11 cellular contexts compared by ENCODE assay signal in the genomic region with DNA sequence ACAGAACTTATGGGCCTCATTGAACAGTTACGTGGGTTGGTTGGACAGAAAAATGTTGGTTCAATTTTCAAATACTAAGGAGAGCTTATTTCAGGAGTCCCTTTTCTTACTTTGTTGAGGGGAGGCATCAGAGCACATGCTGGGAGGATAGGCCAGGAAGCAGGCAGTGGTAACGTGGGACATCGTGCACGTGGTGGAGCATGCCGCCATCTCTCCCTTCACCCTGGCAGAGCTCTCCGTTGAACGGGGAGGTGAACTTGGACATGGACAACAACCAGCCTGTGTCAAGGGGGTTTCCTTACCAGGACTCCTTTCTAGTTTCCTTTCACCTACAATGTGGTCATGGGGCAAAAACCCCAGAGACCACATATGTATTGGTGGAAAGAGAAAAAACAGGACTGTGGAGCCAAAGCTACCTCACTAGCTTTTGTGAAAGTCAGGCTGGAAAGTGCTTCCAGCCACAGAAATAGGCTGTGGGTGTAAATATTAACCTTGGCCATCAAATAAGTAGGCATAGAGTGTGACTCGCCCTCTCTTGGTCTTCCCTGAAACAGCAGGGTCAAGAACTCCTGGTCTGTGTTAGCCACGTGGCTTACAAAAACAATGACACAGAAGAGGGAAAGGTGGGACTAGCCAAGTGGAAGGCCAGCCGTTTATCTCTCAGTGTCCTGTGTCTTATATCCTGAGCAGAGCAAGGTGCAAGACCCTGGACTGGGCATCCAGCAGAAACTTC. TPM values are rescaled to one million over a fixed set of nuclear protein-coding genes. Genes with fewer than 3 reads are reported as not detected.
A peak's percentile ranks its signal among the peaks of the same experiment; 100 is the strongest.
DNase-seq lines count a peak whose midpoint lies in the region; ATAC-seq and TF ChIP-seq lines count a peak whose summit lies in the region.
"Had no signal": no experiment of that assay in that cellular context is flagged by ENCODE, and none has a peak within 500 bp of the region (broad histone marks: within the 10 kb centered on the region; RNA-seq: fewer than 3 reads in every experiment).

No MANE protein-coding gene starts in this region.

- POLR2A ChIA-PET in WTC11 (lab: Charles Lee): interaction anchor here (0.7 kb wide), 1 partner anchor 171 kb away, joined by 3 read pairs; no protein-coding TSS in a partner anchor

- DNase-seq in activated T-cell treated with anti-CD3 and anti-CD28 coated beads, Interleukin-2, amount 50 U/mL, for 72 hours: no peak
- no peak for DNase-seq in activated T-cell treated with anti-CD3 and anti-CD28 coated beads, Interleukin-2, amount 50 U/mL, for 1 hour
- DNase-seq in WTC11 (ENCODE audit: low spot score) (no peak), fibroblast of the aortic adventitia (ENCODE audit: low read depth) (peak; percentile 70), NCI-H82 treated with DMSO at 0.1 percent for 48 hours (lab: John Stamatoyannopoulos, UW; ENCODE audit: unreplicated experiment) (no peak), NAMALWA (ENCODE audit: low spot score) (no peak)
- DNase-seq: activated T-cell treated with anti-CD3 and anti-CD28 coated beads, Interleukin-2, amount 50 U/mL, for 4 hours; stimulated activated CD4-positive, alpha-beta T cell treated with anti-CD3 and anti-CD28 coated beads, Interleukin-15, amount 100 ng/mL, for 24 hours had no signal

- peak; percentile 54 to 70 for ATAC-seq in activated T-cell treated with anti-CD3 and anti-CD28 coated beads, Interleukin-2, amount 50 U/mL, for 72 hours (replicated peaks in 1 of 2)
- ATAC-seq in WTC11: no peak
- no peak for ATAC-seq in HG03159 (IDR thresholded peaks at IDR 0.05; ENCODE audit: unreplicated experiment)

- H3K9me3 Mint-ChIP-seq in activated T-cell treated with anti-CD3 and anti-CD28 coated beads, Interleukin-2, amount 50 U/mL, for 72 hours: no peaks in the 10 kb centered on the region
- no peaks in the 10 kb centered on the region for H3K9me3 Mint-ChIP-seq in WTC11
- H3K9me3 Mint-ChIP-seq in stimulated activated naive CD8-positive, alpha-beta T cell treated with anti-CD3 and anti-CD28 coated beads, Interleukin-15, Interleukin-2, amounts not matched to agents 100 ng/mL and 50 ng/mL, for 24 hours: no peaks in the 10 kb centered on the region
- H3K9me3 Mint-ChIP-seq: activated T-cell treated with anti-CD3 and anti-CD28 coated beads, Interleukin-2, amount 50 U/mL, for 4 hours had no signal

- CTCF ChIA-PET in WTC11 (lab: Charles Lee): interaction anchor here (0.5 to 4.1 kb wide), 3 partner anchors 21 to 101 kb away, joined by 3 to 15 read pairs (median 3); no protein-coding TSS in a partner anchor

- H3K4me1 Mint-ChIP-seq in activated T-cell treated with anti-CD3 and anti-CD28 coated beads, Interleukin-2, amount 50 U/mL, for 72 hours (ENCODE audit: low read depth): peaks cover 18% of the 10 kb centered on the region
- H3K4me1 Mint-ChIP-seq in WTC11: peaks cover 11% of the 10 kb centered on the region
- peaks cover 16% of the 10 kb centered on the region for H3K4me1 Mint-ChIP-seq in stimulated activated naive CD8-positive, alpha-beta T cell treated with anti-CD3 and anti-CD28 coated beads, Interleukin-15, Interleukin-2, amounts not matched to agents 100 ng/mL and 50 ng/mL, for 24 hours (ENCODE audit: low read depth)

- no peak overlapping the region for H3K4me3 ChIP-seq in fibroblast of the aortic adventitia (ENCODE audit: low read depth, low read length)
- H3K4me3 ChIP-seq: BLaER1 treated with 17β-estradiol and CSF1 and Interleukin-3, amounts not matched to agents 10 nM and 100 nM had no signal

- H3K27me3 Mint-ChIP-seq in activated T-cell treated with anti-CD3 and anti-CD28 coated beads, Interleukin-2, amount 50 U/mL, for 72 hours (ENCODE audit: low read depth): no peaks in the 10 kb centered on the region
- no peaks in the 10 kb centered on the region for H3K27me3 Mint-ChIP-seq in WTC11 (ENCODE audit: low read depth)
- H3K27me3 Mint-ChIP-seq in stimulated activated naive CD8-positive, alpha-beta T cell treated with anti-CD3 and anti-CD28 coated beads, Interleukin-15, Interleukin-2, amounts not matched to agents 100 ng/mL and 50 ng/mL, for 24 hours: no peaks in the 10 kb centered on the region

- no peak overlapping the region for H3K4me3 Mint-ChIP-seq in activated T-cell treated with anti-CD3 and anti-CD28 coated beads, Interleukin-2, amount 50 U/mL, for 72 hours
- no peak overlapping the region for H3K4me3 Mint-ChIP-seq in WTC11
- H3K4me3 Mint-ChIP-seq in stimulated activated naive CD8-positive, alpha-beta T cell treated with anti-CD3 and anti-CD28 coated beads, Interleukin-15, Interleukin-2, amounts not matched to agents 100 ng/mL and 50 ng/mL, for 24 hours: no peak overlapping the region
- H3K4me3 Mint-ChIP-seq: activated T-cell treated with anti-CD3 and anti-CD28 coated beads, Interleukin-2, amount 50 U/mL, for 4 hours had no signal

- H3K27ac Mint-ChIP-seq in activated T-cell treated with anti-CD3 and anti-CD28 coated beads, Interleukin-2, amount 50 U/mL, for 72 hours: peak overlapping the region; percentile 11
- H3K27ac Mint-ChIP-seq in WTC11: no peak overlapping the region
- peak overlapping the region; percentile 75 for H3K27ac Mint-ChIP-seq in stimulated activated naive CD8-positive, alpha-beta T cell treated with anti-CD3 and anti-CD28 coated beads, Interleukin-15, Interleukin-2, amounts not matched to agents 100 ng/mL and 50 ng/mL, for 24 hours

- no peak for TF ChIP-seq CTCF in WTC11 (IDR thresholded peaks at IDR 0.05)
- TF ChIP-seq CTCF in fibroblast of the aortic adventitia (IDR thresholded peaks at IDR 0.05; ENCODE audit: insufficient read depth, low read length): peak; percentile 47

- peaks cover 9 to 32% of the 10 kb centered on the region in 2 donors for H3K36me3 Mint-ChIP-seq in activated T-cell treated with anti-CD3 and anti-CD28 coated beads, Interleukin-2, amount 50 U/mL, for 72 hours (ENCODE audit: insufficient read depth in 2 of 2)
- peaks cover 75% of the 10 kb centered on the region for H3K36me3 Mint-ChIP-seq in WTC11
- peaks cover 69% of the 10 kb centered on the region for H3K36me3 Mint-ChIP-seq in stimulated activated naive CD8-positive, alpha-beta T cell treated with anti-CD3 and anti-CD28 coated beads, Interleukin-15, Interleukin-2, amounts not matched to agents 100 ng/mL and 50 ng/mL, for 24 hours (ENCODE audit: low read depth)

TF ChIP-seq in WTC11, 78 proteins besides CTCF, POLR2A, EP300 and RAD21:
- TF ChIP-seq MYBL2 (CRISPR knock-in tag; IDR thresholded peaks at IDR 0.05): no peak
- 0 out of 2 replicates have a peak, but pooled peaks have one; percentile 50 for TF ChIP-seq ZNF121 (CRISPR knock-in tag; IDR thresholded peaks at IDR 0.05)

RNA-seq across cellular contexts. Expression of a gene that starts 14.4 kb away (rescaled TPM):
- 10 to 100 TPM; 33.8 to 34.1 TPM for total RNA-seq in activated T-cell treated with anti-CD3 and anti-CD28 coated beads, Interleukin-2, amount 50 U/mL, for 72 hours
- total RNA-seq in WTC11 (2021) (30.0 to 32.8 TPM (median 32.5 TPM) in 3 replicates), fibroblast of the aortic adventitia (ENCODE audit: low replicate concordance) (15.4 and 31.1 TPM in 2 replicates)

RNA-seq across cellular contexts. Expression of a gene that starts 14.9 kb away (rescaled TPM):
- 1 to 10 TPM; 3.0 to 5.1 TPM for total RNA-seq in activated T-cell treated with anti-CD3 and anti-CD28 coated beads, Interleukin-2, amount 50 U/mL, for 72 hours
- total RNA-seq in WTC11 (2021): 11.8 to 19.1 TPM (median 15.5 TPM) in 3 replicates
- total RNA-seq in fibroblast of the aortic adventitia (ENCODE audit: low replicate concordance): 10.8 and 17.2 TPM in 2 replicates

RNA-seq across cellular contexts. Expression of a gene that starts 24.1 kb away (rescaled TPM):
- 1,000 to 10,000 TPM; 1,272 to 1,302 TPM for total RNA-seq in activated T-cell treated with anti-CD3 and anti-CD28 coated beads, Interleukin-2, amount 50 U/mL, for 72 hours
- 1,080 to 1,240 TPM (median 1,178 TPM) in 3 replicates for total RNA-seq in WTC11 (2021)
- total RNA-seq in fibroblast of the aortic adventitia (ENCODE audit: low replicate concordance): 87.7 and 296 TPM in 2 replicates

RNA-seq across cellular contexts. Expression of a gene that starts 43.1 kb away (rescaled TPM):
- total RNA-seq in activated T-cell treated with anti-CD3 and anti-CD28 coated beads, Interleukin-2, amount 50 U/mL, for 72 hours: 100 to 1,000 TPM; 108 to 112 TPM
- 106 to 141 TPM (median 110 TPM) in 3 replicates for total RNA-seq in WTC11 (2021)
- total RNA-seq in fibroblast of the aortic adventitia (ENCODE audit: low replicate concordance): 43.5 and 92.9 TPM in 2 replicates

RNA-seq across cellular contexts. Expression of a gene that starts 43.4 kb away (rescaled TPM):
- 100 to 1,000 TPM in 1 of 2 donors, 10 to 100 TPM in 1; 83.2 to 106 TPM for total RNA-seq in activated T-cell treated with anti-CD3 and anti-CD28 coated beads, Interleukin-2, amount 50 U/mL, for 72 hours
- total RNA-seq in WTC11 (2021) (70.0 to 100 TPM (median 77.8 TPM) in 3 replicates), fibroblast of the aortic adventitia (ENCODE audit: low replicate concordance) (36.7 and 39.9 TPM in 2 replicates)

Comparison
In these comparisons a context has a peak if more than half of its experiments do, and no peak if none do; other contexts are left out.
1. ATAC-seq: peak in activated T-cell treated with anti-CD3 and anti-CD28 coated beads, Interleukin-2, amount 50 U/mL, for 72 hours (2 of 2); none in WTC11 (single experiment) and HG03159 (single experiment).